Comparison of ENCODE assay signal across 15 cellular contexts in genomic region chr17:40436631-40437030, GRCh38.
"Had no signal": no experiment of that assay in that cellular context is flagged by ENCODE, and none has a peak within 500 bp of the region (broad histone marks: within the 10 kb centered on the region; RNA-seq: fewer than 3 reads in every experiment).

No MANE protein-coding gene starts in this region.

- H3K4me3 ChIP-seq: body of pancreas, prostate gland, right lobe of liver had no signal

- H3K9me3 ChIP-seq: body of pancreas, prostate gland, right lobe of liver had no signal

- H3K4me1 ChIP-seq: body of pancreas, prostate gland, right lobe of liver had no signal

- DNase-seq: activated CD4-positive, alpha-beta T cell treated with anti-CD3 and anti-CD28 coated beads, Interleukin-2, amount 10 ng/mL, durations not matched to agents 7 days and 5 days; activated CD8-positive, alpha-beta memory T cell treated with anti-CD3 and anti-CD28 coated beads, Interleukin-2, amount 50 U/mL, for 48 hours; activated gamma-delta T cell treated with Interleukin-2 at 50 U/mL for 16 hours; activated T-cell treated with anti-CD3 and anti-CD28 coated beads, Interleukin-2, amount 50 U/mL, for 72 hours; amniotic stem cell; body of pancreas; cortex of kidney; effector memory CD4-positive, alpha-beta T cell; foreskin fibroblast; hypothalamus; mesendoderm; stimulated activated CD4-positive, alpha-beta T cell treated with anti-CD3 and anti-CD28 coated beads, Interleukin-12 subunit alpha, Interleukin-12 subunit beta, amount 100 ng/mL, for 4 hours had no signal

- ATAC-seq: activated T-cell treated with anti-CD3 and anti-CD28 coated beads, Interleukin-2, amount 50 U/mL, for 72 hours; body of pancreas; stimulated activated effector memory CD8-positive, alpha-beta T cell treated with anti-CD3 and anti-CD28 coated beads, Interleukin-12 subunit alpha, Interleukin-12 subunit beta, amount 100 ng/mL, for 72 hours had no signal

- H3K27me3 ChIP-seq: body of pancreas, right lobe of liver had no signal

- H3K27ac ChIP-seq: body of pancreas, prostate gland, right lobe of liver had no signal

- H3K36me3 ChIP-seq: prostate gland, right lobe of liver had no signal
